In the genomic region with DNA sequence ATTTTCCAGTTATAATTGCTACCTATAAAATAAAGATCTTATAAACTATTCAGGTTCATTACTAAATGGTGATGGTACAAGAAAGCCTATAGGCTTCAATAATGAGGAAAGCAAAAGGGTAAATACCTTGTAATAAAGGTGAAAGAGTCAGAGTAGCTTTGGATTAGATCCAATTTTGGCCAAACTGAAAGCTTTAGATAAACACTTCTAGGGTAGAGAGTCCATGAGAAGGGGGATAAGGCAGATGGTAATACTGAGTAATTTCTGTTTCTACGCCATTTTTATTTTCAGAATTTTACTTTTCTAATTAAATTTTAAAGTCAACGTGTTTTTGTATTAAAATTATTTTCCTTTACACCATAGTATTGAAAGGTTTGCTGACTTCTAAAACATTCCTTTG, we compare ENCODE assay signal across 28 cellular contexts. TPM values are rescaled to one million over a fixed set of nuclear protein-coding genes. Genes with fewer than 3 reads are reported as not detected.
A peak's percentile ranks its signal among the peaks of the same experiment; 100 is the strongest.
DNase-seq lines count a peak whose midpoint lies in the region; ATAC-seq and TF ChIP-seq lines count a peak whose summit lies in the region.
"Had no signal": no experiment of that assay in that cellular context is flagged by ENCODE, and none has a peak within 500 bp of the region (broad histone marks: within the 10 kb centered on the region; RNA-seq: fewer than 3 reads in every experiment).

No MANE protein-coding gene starts in this region.

- H3K4me3 Mint-ChIP-seq in activated naive CD8-positive, alpha-beta T cell = no peak overlapping the region
- no peak overlapping the region for H3K4me3 Mint-ChIP-seq in activated naive CD8-positive, alpha-beta T cell treated with anti-CD3 and anti-CD28 coated beads, Interleukin-2, amount 50 U/mL, for 24 hours
- no peak overlapping the region for H3K4me3 Mint-ChIP-seq in T-helper 17 cell
- peak overlapping the region in 2 of 8 donors; percentile 54 to 58 for H3K4me3 Mint-ChIP-seq in CD4-positive, alpha-beta memory T cell
- H3K4me3 Mint-ChIP-seq: activated T-helper 1 cell treated with anti-CD3 and anti-CD28 coated beads, Interleukin-12 subunit alpha, Interleukin-12 subunit beta, Interleukin-2, Interleukin-4 antibody, amounts not matched to agents 30 ng/mL and 10 ng/mL and 1 ng/mL, durations not matched to agents 14 hours and 24 hours and 36 hours; B cell; stimulated activated naive CD8-positive, alpha-beta T cell treated with anti-CD3 and anti-CD28 coated beads, Interleukin-15, Interleukin-2, amounts not matched to agents 100 ng/mL and 50 ng/mL, for 24 hours; WTC11 had no signal

- H3K36me3 ChIP-seq in liver (ENCODE audit: control insufficient read depth in 4 of 4, insufficient read depth in 3 of 4, low read depth in 1 of 4, low read length in 3 of 4) (peaks cover 1 to 29% (median 12%) of the 10 kb centered on the region in 4 donors), heart right ventricle (peaks cover 0 to 85% (median 5%) of the 10 kb centered on the region in 9 donors)
- H3K36me3 ChIP-seq in CD4-positive, alpha-beta memory T cell (ENCODE audit: insufficient read depth, low read length) = peaks cover 77% of the 10 kb centered on the region
- H3K36me3 ChIP-seq: breast epithelium had no signal

- H3K27ac ChIP-seq in liver (ENCODE audit: low read depth in 1 of 2, low read length in 2 of 2) = no peak overlapping the region
- no peak overlapping the region for H3K27ac ChIP-seq in heart right ventricle
- H3K27ac ChIP-seq in CD4-positive, alpha-beta memory T cell (ENCODE audit: low read depth, low read length) = no peak overlapping the region
- H3K27ac ChIP-seq: breast epithelium, HL-60, testis had no signal

- H3K9me3 ChIP-seq in T-helper 17 cell (ENCODE audit: control insufficient read depth, low read length, poor library complexity, severe bottlenecking) (no peaks in the 10 kb centered on the region), liver (ENCODE audit: control insufficient read depth in 4 of 4, low read length in 3 of 4) (no peaks in the 10 kb centered on the region), heart right ventricle (no peaks in the 10 kb centered on the region)
- H3K9me3 ChIP-seq in CD4-positive, alpha-beta memory T cell (ENCODE audit: control insufficient read depth in 1 of 2, low read length in 2 of 2) = no peaks in the 10 kb centered on the region
- H3K9me3 ChIP-seq: breast epithelium, testis had no signal

- peaks cover 18% of the 10 kb centered on the region for H3K36me3 Mint-ChIP-seq in activated naive CD8-positive, alpha-beta T cell
- peaks cover 64% of the 10 kb centered on the region for H3K36me3 Mint-ChIP-seq in activated naive CD8-positive, alpha-beta T cell treated with anti-CD3 and anti-CD28 coated beads, Interleukin-2, amount 50 U/mL, for 24 hours (ENCODE audit: low read depth)
- peaks cover 19% of the 10 kb centered on the region for H3K36me3 Mint-ChIP-seq in T-helper 17 cell (ENCODE audit: low read depth)
- H3K36me3 Mint-ChIP-seq in CD4-positive, alpha-beta memory T cell = peaks cover 74 to 88% of the 10 kb centered on the region in 2 donors
- H3K36me3 Mint-ChIP-seq: WTC11 had no signal

- H3K27me3 ChIP-seq in liver (ENCODE audit: control insufficient read depth in 4 of 4, insufficient read depth in 4 of 4, low read length in 3 of 4) = no peaks in the 10 kb centered on the region
- no peaks in the 10 kb centered on the region for H3K27me3 ChIP-seq in heart right ventricle
- no peaks in the 10 kb centered on the region for H3K27me3 ChIP-seq in CD4-positive, alpha-beta memory T cell (ENCODE audit: insufficient read depth, low read length)
- H3K27me3 ChIP-seq: breast epithelium, testis had no signal

- TF ChIP-seq CTCF in liver (IDR thresholded peaks at IDR 0.05; ENCODE audit: low read depth, low read length, missing input control) = no peak
- no peak for TF ChIP-seq CTCF in heart right ventricle (IDR thresholded peaks at IDR 0.05)

- POLR2A ChIA-PET in CD4-positive, alpha-beta memory T cell (lab: Charles Lee; ENCODE audit: partially characterized antibody) = interaction anchor here (2.1 to 3.1 kb wide), 5 partner anchors 9 to 37 kb away, joined by 10 to 24 read pairs (median 14); partner anchors contain the start of gene CASP8

- 80% methylated on average over 2 of the region's 2 CpGs for WGBS in liver
- 93 to 99% methylated on average over 2 of the region's 2 CpGs for WGBS in heart right ventricle, 2 donors

- CTCF ChIA-PET in CD4-positive, alpha-beta memory T cell (lab: Charles Lee; ENCODE audit: partially characterized antibody) = interaction anchor here (1.2 to 3.2 kb wide), 7 partner anchors 10 to 511 kb away, joined by 3 to 16 read pairs (median 4); partner anchors contain the start of genes ALS2 and CASP8

- peaks cover 79% of the 10 kb centered on the region for H3K4me1 Mint-ChIP-seq in activated naive CD8-positive, alpha-beta T cell (ENCODE audit: low read depth)
- H3K4me1 Mint-ChIP-seq in activated naive CD8-positive, alpha-beta T cell treated with anti-CD3 and anti-CD28 coated beads, Interleukin-2, amount 50 U/mL, for 24 hours = peaks cover 64% of the 10 kb centered on the region
- H3K4me1 Mint-ChIP-seq in T-helper 17 cell = peaks cover 63% of the 10 kb centered on the region
- H3K4me1 Mint-ChIP-seq in CD4-positive, alpha-beta memory T cell = peaks cover 64 to 90% (median 78%) of the 10 kb centered on the region in 4 donors
- H3K4me1 Mint-ChIP-seq: WTC11 had no signal

- no peak for DNase-seq in activated naive CD8-positive, alpha-beta T cell treated with anti-CD3 and anti-CD28 coated beads, Interleukin-2, amount 50 U/mL, for 24 hours
- DNase-seq in T-helper 17 cell (no peak), heart right ventricle (no peak), NCI-H526 treated with DMSO at 0.1 percent for 48 hours (lab: John Stamatoyannopoulos, UW) (no peak)
- DNase-seq in CD4-positive, alpha-beta memory T cell = no peak
- DNase-seq: activated CD4-positive, alpha-beta T cell treated with anti-CD3 and anti-CD28 coated beads, Interleukin-2, amount 50 U/mL, for 4 hours; activated CD8-positive, alpha-beta memory T cell treated with anti-CD3 and anti-CD28 coated beads, Interleukin-2, amount 50 U/mL, for 48 hours; activated naive CD4-positive, alpha-beta T cell treated with anti-CD3 and anti-CD28 coated beads, Interleukin-2, amount 50 U/mL, for 16 hours; anterior cingulate cortex; DND-41; GF-D8; H7; Karpas-422; left colon; NCI-H146; NK-92 treated with Interleukin-12 subunit alpha and Interleukin-12 subunit beta, amount 100 ng/mL, for 24 hours; right cardiac atrium; stimulated activated CD4-positive, alpha-beta T cell treated with anti-CD3 and anti-CD28 coated beads, Interleukin-1b, Interleukin-23, amount 100 ng/mL, for 48 hours; T-helper 1 cell; testis had no signal

- no peak for TF ChIP-seq RAD21 in liver (IDR thresholded peaks at IDR 0.05)

- no peaks in the 10 kb centered on the region for H3K27me3 Mint-ChIP-seq in activated naive CD8-positive, alpha-beta T cell
- H3K27me3 Mint-ChIP-seq in activated naive CD8-positive, alpha-beta T cell treated with anti-CD3 and anti-CD28 coated beads, Interleukin-2, amount 50 U/mL, for 24 hours = no peaks in the 10 kb centered on the region
- no peaks in the 10 kb centered on the region for H3K27me3 Mint-ChIP-seq in T-helper 17 cell
- H3K27me3 Mint-ChIP-seq in CD4-positive, alpha-beta memory T cell = no peaks in the 10 kb centered on the region
- H3K27me3 Mint-ChIP-seq: B cell; stimulated activated naive CD8-positive, alpha-beta T cell treated with anti-CD3 and anti-CD28 coated beads, Interleukin-15, Interleukin-2, amounts not matched to agents 100 ng/mL and 50 ng/mL, for 24 hours had no signal

- peak overlapping the region; percentile 64 for H3K27ac Mint-ChIP-seq in activated naive CD8-positive, alpha-beta T cell
- no peak overlapping the region for H3K27ac Mint-ChIP-seq in activated naive CD8-positive, alpha-beta T cell treated with anti-CD3 and anti-CD28 coated beads, Interleukin-2, amount 50 U/mL, for 24 hours
- peak overlapping the region; percentile 100 for H3K27ac Mint-ChIP-seq in T-helper 17 cell
- peak overlapping the region in 3 of 7 donors; percentile 42 to 68 (median 63) for H3K27ac Mint-ChIP-seq in CD4-positive, alpha-beta memory T cell
- H3K27ac Mint-ChIP-seq: WTC11 had no signal

- intact Hi-C loops in heart right ventricle (cut with DNase I) = no loop called here
- intact Hi-C loops in CD4-positive, alpha-beta memory T cell (cut with micrococcal nuclease) = no loop called here

- no peak overlapping the region for H3K9ac ChIP-seq in liver (ENCODE audit: low read depth in 1 of 2, low read length in 2 of 2)

- H3K9me3 Mint-ChIP-seq in activated naive CD8-positive, alpha-beta T cell (ENCODE audit: low read depth) = no peaks in the 10 kb centered on the region
- no peaks in the 10 kb centered on the region for H3K9me3 Mint-ChIP-seq in activated naive CD8-positive, alpha-beta T cell treated with anti-CD3 and anti-CD28 coated beads, Interleukin-2, amount 50 U/mL, for 24 hours
- H3K9me3 Mint-ChIP-seq in CD4-positive, alpha-beta memory T cell = no peaks in the 10 kb centered on the region
- H3K9me3 Mint-ChIP-seq: activated T-helper 1 cell treated with anti-CD3 and anti-CD28 coated beads, Interleukin-12 subunit alpha, Interleukin-12 subunit beta, Interleukin-2, Interleukin-4 antibody, amounts not matched to agents 30 ng/mL and 10 ng/mL and 1 ng/mL, durations not matched to agents 14 hours and 24 hours and 36 hours; stimulated activated naive CD8-positive, alpha-beta T cell treated with anti-CD3 and anti-CD28 coated beads, Interleukin-15, Interleukin-2, amounts not matched to agents 100 ng/mL and 50 ng/mL, for 24 hours; WTC11 had no signal

- ATAC-seq in activated naive CD8-positive, alpha-beta T cell treated with anti-CD3 and anti-CD28 coated beads, Interleukin-2, amount 50 U/mL, for 24 hours = no peak
- ATAC-seq in T-helper 17 cell (no peak), heart right ventricle (no peak)
- ATAC-seq: left colon, right cardiac atrium, WTC11 had no signal

- no peak overlapping the region for H3K4me3 ChIP-seq in liver (ENCODE audit: low read depth in 1 of 3, low read length in 3 of 3)
- no peak overlapping the region for H3K4me3 ChIP-seq in heart right ventricle
- no peak overlapping the region for H3K4me3 ChIP-seq in CD4-positive, alpha-beta memory T cell (ENCODE audit: low read length in 2 of 2)
- H3K4me3 ChIP-seq: breast epithelium, testis had no signal

- H3K4me1 ChIP-seq in liver (ENCODE audit: control insufficient read depth in 4 of 4, insufficient read depth in 4 of 4, low read length in 3 of 4) (peaks cover 0 to 3% (median 0%) of the 10 kb centered on the region in 4 donors), heart right ventricle (peaks cover 0 to 14% (median 2%) of the 10 kb centered on the region in 9 donors)
- H3K4me1 ChIP-seq in CD4-positive, alpha-beta memory T cell (ENCODE audit: insufficient read depth, low read length) = peaks cover 90% of the 10 kb centered on the region
- H3K4me1 ChIP-seq: breast epithelium, testis had no signal

RNA-seq across cellular contexts. Expression of gene CASP8, which starts 9.4 kb away (rescaled TPM):
- total RNA-seq in T-helper 17 cell (100 to 1,000 TPM; 191 to 201 TPM), liver (10 to 100 TPM; 12.2 to 15.1 TPM), heart right ventricle (10 to 100 TPM in 1 of 10 donors, 1 to 10 TPM in 9; 2.4 to 10.1 (median 3.6) TPM)
- polyA plus RNA-seq in liver (1 to 10 TPM; 4.5 to 5.2 TPM), heart right ventricle (1 to 10 TPM; 2.0 to 3.4 TPM)
- 100 to 1,000 TPM; 199 to 200 TPM for total RNA-seq in CD4-positive, alpha-beta memory T cell
- polyA plus RNA-seq in CD4-positive, alpha-beta memory T cell = 100 to 1,000 TPM in 1 of 2 donors, 10 to 100 TPM in 1; 30.6 to 108 TPM

Comparison
In these comparisons a context has a peak if more than half of its experiments do, and no peak if none do; other contexts are left out.
1. RNA of gene CASP8, which starts 9.4 kb away (total RNA-seq): 191 to 201 TPM in T-helper 17 cell and 199 to 200 TPM in CD4-positive, alpha-beta memory T cell; 12.2 to 15.1 TPM in liver and 2.4 to 10.1 TPM in heart right ventricle; every median in the first group is over 10 times any median in the second.